8 cellular contexts compared by ENCODE assay signal in genomic region chr2:36355157-36355889, GRCh38. TPM values are rescaled to one million over a fixed set of nuclear protein-coding genes. Genes with fewer than 3 reads are reported as not detected.
A peak's percentile ranks its signal among the peaks of the same experiment; 100 is the strongest.
DNase-seq lines count a peak whose midpoint lies in the region; ATAC-seq, FAIRE-seq and TF ChIP-seq lines count a peak whose summit lies in the region.

Gene CRIM1 (plus strand): TSS chr2:36355778. CDS start chr2:36356293, 515 bp downstream.

- in situ Hi-C loops in G401 (cut with HindIII; ENCODE audit: low sequenced_read_pairs), result no loop called here

- peak; percentile 84 for DNase-seq in G401 (ENCODE audit: low spot score)
- DNase-seq in Kasumi-1 (lab: John Stamatoyannopoulos, UW), result peak; percentile 23 to 29
- peak; percentile 88 for DNase-seq in cerebellum (ENCODE audit: low spot score)
- DNase-seq in kidney, result peak; percentile 98
- DNase-seq in smooth muscle cell of the brain vasculature (ENCODE audit: low read depth, low spot score), result peak; percentile 77
- DNase-seq in AML-193 (lab: John Stamatoyannopoulos, UW), result no peak

- H3K4me3 ChIP-seq in kidney (ENCODE audit: low read length in 2 of 2), result peak within 1 kb of the TSS; percentile 80 to 98

- peak; percentile 30 for ATAC-seq in GM21786 (IDR thresholded peaks at IDR 0.05; ENCODE audit: unreplicated experiment)
- peak; percentile 52 to 64 for ATAC-seq in activated CD4-positive, CD25-positive, alpha-beta regulatory T cell treated with anti-CD3 and anti-CD28 coated beads, Interleukin-2, amount 50 U/mL, for 24 hours

- H3K9ac ChIP-seq in kidney (ENCODE audit: low read length in 2 of 2), result peak within 1 kb of the TSS; percentile 80 to 85

- TF ChIP-seq CTCF in kidney (IDR thresholded peaks at IDR 0.05; ENCODE audit: borderline replicate concordance, extremely low read depth, insufficient read depth), result no peak

- no peaks in the 10 kb centered on the region for H3K9me3 ChIP-seq in kidney (ENCODE audit: control insufficient read depth in 1 of 2, low read length in 2 of 2)

- FAIRE-seq in kidney (lab: Jason Lieb, UNC), result no peak

- no peaks in the 10 kb centered on the region for H3K36me3 ChIP-seq in kidney (ENCODE audit: control insufficient read depth in 1 of 2, insufficient read depth in 2 of 2, low read length in 2 of 2)

- peak within 1 kb of the TSS; percentile 82 to 94 for H3K27ac ChIP-seq in kidney (ENCODE audit: low read depth in 2 of 2, low read length in 2 of 2)

- intact Hi-C loops in kidney (cut with DNase I), result loop anchor here (10.0 kb wide), 1 partner anchor 139 kb away; no protein-coding TSS in a partner anchor

- H3K4me1 ChIP-seq in kidney (ENCODE audit: control insufficient read depth in 1 of 2, insufficient read depth in 1 of 2, low read depth in 1 of 2, low read length in 2 of 2), result peaks cover 12 to 20% of the 10 kb centered on the region in 2 donors

RNA-seq across cellular contexts. Expression of gene CRIM1, which starts in this region (rescaled TPM):
- 32.1 and 43.4 TPM in 2 replicates for total RNA-seq in G401 (2014; rRNA removed; shearing (Covaris generic))
- total RNA-seq in cerebellum (47.9 TPM), kidney (154 TPM)
- polyA plus RNA-seq in kidney (ENCODE audit: insufficient read depth, low read depth, low replicate concordance), result 47.2 TPM

Comparison
In these comparisons a context has a peak if more than half of its experiments do, and no peak if none do; other contexts are left out.
1. DNase-seq: peak in G401 (single experiment), Kasumi-1 (2 of 2), cerebellum (single experiment), kidney (single experiment) and smooth muscle cell of the brain vasculature (single experiment); none in AML-193 (0 of 2).